In genomic region chr3:119187266-119187665, GRCh38 we compare ENCODE assay signal across 31 cellular contexts. TPM values are rescaled to one million over a fixed set of nuclear protein-coding genes. Genes with fewer than 3 reads are reported as not detected.
"Had no signal": no experiment of that assay in that cellular context is flagged by ENCODE, and none has a peak within 500 bp of the region (broad histone marks: within the 10 kb centered on the region; RNA-seq: fewer than 3 reads in every experiment).

No MANE protein-coding gene starts in this region.

- ATAC-seq: activated CD4-positive, CD25-positive, alpha-beta regulatory T cell treated with anti-CD3 and anti-CD28 coated beads, Interleukin-2, amount 50 U/mL, for 24 hours; left cardiac atrium; left ventricle myocardium superior; naive thymus-derived CD4-positive, alpha-beta T cell; psoas muscle; stimulated activated naive B cell treated with anti-CD40 and anti-IgM and Interleukin-4, amounts not matched to agents 10 μg/mL and 1 μg/mL and 100 μg/mL, for 72 hours; T-helper 17 cell; upper lobe of right lung had no signal

- H3K9me3 ChIP-seq: esophagus squamous epithelium, psoas muscle, sigmoid colon, stomach, thyroid gland, upper lobe of right lung had no signal

- H3K4me1 ChIP-seq: esophagus squamous epithelium, parathyroid adenoma, psoas muscle, sigmoid colon, stomach, thyroid gland, upper lobe of right lung had no signal

- H2AFZ ChIP-seq: hepatocyte, parathyroid adenoma had no signal

- H3K27me3 ChIP-seq: esophagus squamous epithelium, hepatocyte, sigmoid colon, stomach, thyroid gland, upper lobe of right lung had no signal

- H3K9ac ChIP-seq: parathyroid adenoma had no signal

- H3K4me3 ChIP-seq: esophagus squamous epithelium, hepatocyte, psoas muscle, sigmoid colon, smooth muscle cell, stomach, thyroid gland, upper lobe of right lung had no signal

- FAIRE-seq: bronchial epithelial cell, frontal cortex had no signal

- H3K27ac ChIP-seq: esophagus squamous epithelium, parathyroid adenoma, psoas muscle, sigmoid colon, stomach, thyroid gland, upper lobe of right lung, WERI-Rb-1 had no signal

- H3K36me3 ChIP-seq: esophagus squamous epithelium, sigmoid colon, stomach, thyroid gland, upper lobe of right lung, WERI-Rb-1 had no signal

- H3K4me2 ChIP-seq: hepatocyte, smooth muscle cell had no signal

- DNase-seq: activated CD4-positive, alpha-beta memory T cell treated with anti-CD3 and anti-CD28 coated beads, Interleukin-2, amount 10 ng/mL, durations not matched to agents 7 days and 5 days; activated CD4-positive, alpha-beta T cell treated with anti-CD3 and anti-CD28 coated beads, Interleukin-2, amount 10 ng/mL, durations not matched to agents 7 days and 5 days; activated CD8-positive, alpha-beta memory T cell treated with anti-CD3 and anti-CD28 coated beads, Interleukin-2, amount 50 U/mL, for 48 hours; activated gamma-delta T cell treated with Interleukin-2 at 50 U/mL for 16 hours; activated naive CD4-positive, alpha-beta T cell treated with anti-CD3 and anti-CD28 coated beads, Interleukin-2, amount 50 U/mL, for 16 hours; activated T-cell treated with anti-CD3 and anti-CD28 coated beads, Interleukin-2, amount 50 U/mL, for 24 hours; amygdala; esophagus squamous epithelium; glutamatergic neuron; left cardiac atrium; left ventricle myocardium superior; naive thymus-derived CD4-positive, alpha-beta T cell; nucleus accumbens; psoas muscle; sigmoid colon; stimulated activated CD4-positive, alpha-beta T cell treated with anti-CD3 and anti-CD28 coated beads, Interleukin-1b, Interleukin-23, amount 100 ng/mL, for 48 hours; stimulated activated CD4-positive, alpha-beta T cell treated with anti-CD3 and anti-CD28 coated beads, Interleukin-4, amount 100 ng/mL, for 4 hours; stimulated activated CD8-positive, alpha-beta memory T cell treated with anti-CD3 and anti-CD28 coated beads, Interleukin-4, amount 100 ng/mL, for 48 hours; stimulated activated naive B cell treated with anti-CD40 and anti-IgM and Interleukin-4, amounts not matched to agents 10 μg/mL and 1 μg/mL and 100 μg/mL, for 72 hours; stomach; T-helper 17 cell; T1000; thyroid gland; upper lobe of right lung; WERI-Rb-1 had no signal

RNA-seq across cellular contexts. Expression of gene UPK1B, which starts 13.9 kb away (rescaled TPM):
- polyA plus RNA-seq: sigmoid colon had no signal

RNA-seq across cellular contexts. Expression of gene TEX55, which starts 41.3 kb away (rescaled TPM):
- polyA plus RNA-seq: hepatocyte; naive thymus-derived CD4-positive, alpha-beta T cell; sigmoid colon; smooth muscle cell; stomach had no signal
